ENCODE assay signal across 8 cellular contexts in genomic region chr9:123997665-123998277, GRCh38. TPM values are rescaled to one million over a fixed set of nuclear protein-coding genes. Genes with fewer than 3 reads are reported as not detected.
DNase-seq lines count a peak whose midpoint lies in the region; ATAC-seq and TF ChIP-seq lines count a peak whose summit lies in the region.

No MANE protein-coding gene starts in this region.

- H3K27me3 ChIP-seq in smooth muscle cell (ENCODE audit: low read depth) (peaks cover 87% of the 10 kb centered on the region), esophagus squamous epithelium (peaks cover 14 to 93% (median 42%) of the 10 kb centered on the region in 4 donors)

- DNase-seq in Ammon's horn (ENCODE audit: low spot score), result peak; percentile 76
- peak; percentile 76 to 77 for DNase-seq in Kasumi-1 (lab: John Stamatoyannopoulos, UW)
- DNase-seq in endothelial cell (ENCODE audit: low spot score), result no peak
- no peak for DNase-seq in smooth muscle cell (lab: John Stamatoyannopoulos, UW; ENCODE audit: unreplicated experiment)
- no peak for DNase-seq in esophagus squamous epithelium (lab: John Stamatoyannopoulos, UW)
- no peak for DNase-seq in COLO668 (lab: John Stamatoyannopoulos, UW; ENCODE audit: unreplicated experiment)
- no peak for DNase-seq in NCI-H446 (lab: John Stamatoyannopoulos, UW)

- H3K27me3 Mint-ChIP-seq in endothelial cell (ENCODE audit: unreplicated experiment), result peaks cover 53% of the 10 kb centered on the region

- TF ChIP-seq POLR2A in esophagus squamous epithelium (IDR thresholded peaks at IDR 0.05), result no peak

- no peaks in the 10 kb centered on the region for H3F3A ChIP-seq in smooth muscle cell (ENCODE audit: low read depth)

- H3K9me3 Mint-ChIP-seq in endothelial cell (ENCODE audit: unreplicated experiment), result peaks cover 8% of the 10 kb centered on the region

- ATAC-seq in GM19372 (IDR thresholded peaks at IDR 0.05; ENCODE audit: low read depth, unreplicated experiment), result peak; percentile 48

- H3K36me3 Mint-ChIP-seq in endothelial cell (ENCODE audit: low read depth, unreplicated experiment), result peaks cover 9% of the 10 kb centered on the region

- H3K36me3 ChIP-seq in smooth muscle cell (ENCODE audit: low read depth) (no peaks in the 10 kb centered on the region), esophagus squamous epithelium (no peaks in the 10 kb centered on the region)

- no peaks in the 10 kb centered on the region for H3K79me2 ChIP-seq in smooth muscle cell (ENCODE audit: low read depth)

- H3K4me1 ChIP-seq in smooth muscle cell (ENCODE audit: low read depth), result peaks cover 29% of the 10 kb centered on the region
- H3K4me1 ChIP-seq in esophagus squamous epithelium, result peaks cover 26 to 46% (median 35%) of the 10 kb centered on the region in 3 donors

- H2AFZ ChIP-seq in smooth muscle cell (ENCODE audit: low read depth), result no peak overlapping the region

- intact Hi-C loops in esophagus squamous epithelium (cut with DNase I), result no loop called here

- H3K9me3 ChIP-seq in smooth muscle cell (replicated peaks; ENCODE audit: low read depth), result no peaks in the 10 kb centered on the region
- H3K9me3 ChIP-seq in esophagus squamous epithelium, result no peaks in the 10 kb centered on the region

- no peak overlapping the region for H3K9ac ChIP-seq in smooth muscle cell (ENCODE audit: low read depth)

- peaks cover 20% of the 10 kb centered on the region for H3K4me1 Mint-ChIP-seq in endothelial cell (ENCODE audit: unreplicated experiment)

- H3K4me3 ChIP-seq in smooth muscle cell (no peak overlapping the region), esophagus squamous epithelium (peak overlapping the region in 1 of 4 donors; percentile 18)

- H4K20me1 ChIP-seq in smooth muscle cell (ENCODE audit: low read depth), result no peaks in the 10 kb centered on the region

- H3K4me3 Mint-ChIP-seq in endothelial cell (ENCODE audit: unreplicated experiment), result peak overlapping the region; percentile 73

- H3K27ac Mint-ChIP-seq in endothelial cell (ENCODE audit: unreplicated experiment), result no peak overlapping the region

- TF ChIP-seq CTCF in endothelial cell (IDR thresholded peaks at IDR 0.05; ENCODE audit: unreplicated experiment) (no peak), smooth muscle cell (IDR thresholded peaks at IDR 0.05; ENCODE audit: borderline replicate concordance, insufficient read depth, poor library complexity, severe bottlenecking) (no peak), esophagus squamous epithelium (IDR thresholded peaks at IDR 0.05) (no peak)

- H3K27ac ChIP-seq in smooth muscle cell (ENCODE audit: low read depth) (no peak overlapping the region), esophagus squamous epithelium (no peak overlapping the region)

- 13% methylated on average over 12 of the region's 15 CpGs for WGBS in smooth muscle cell (ENCODE audit: low lambda C conversion rate)
- WGBS in esophagus squamous epithelium, 2 donors, result 5 to 7% methylated on average over 13 to 15 of the region's 15 CpGs

- peak overlapping the region; percentile 15 for H3K4me2 ChIP-seq in smooth muscle cell

RNA-seq across cellular contexts. Expression of gene LHX2, which starts 13.8 kb away (rescaled TPM):
- total RNA-seq in endothelial cell (ENCODE audit: unreplicated experiment) (not detected), smooth muscle cell (not detected in 2 replicates), esophagus squamous epithelium (under 1 TPM in 1 of 4 donors, not detected in 3; 0.22 TPM)
- polyA plus RNA-seq in smooth muscle cell, result not detected in 2 replicates

Comparison
In these comparisons a context has a peak if more than half of its experiments do, and no peak if none do; other contexts are left out.
1. DNase-seq: peak in Ammon's horn (single experiment) and Kasumi-1 (2 of 2); none in endothelial cell (single experiment), smooth muscle cell (single experiment), esophagus squamous epithelium (single experiment), COLO668 (single experiment) and NCI-H446 (0 of 2).